In genomic region chr4:83074086-83074704, GRCh38 we compare ENCODE assay signal across 8 cellular contexts. TPM values are rescaled to one million over a fixed set of nuclear protein-coding genes. Genes with fewer than 3 reads are reported as not detected.
DNase-seq lines count a peak whose midpoint lies in the region; ATAC-seq, FAIRE-seq and TF ChIP-seq lines count a peak whose summit lies in the region.

No MANE protein-coding gene starts in this region.

- H3K23me2 ChIP-seq in H1 (ENCODE audit: low read depth, low read length): no peaks in the 10 kb centered on the region

- H2BK5ac ChIP-seq in H1 (ENCODE audit: low read depth, low read length): no peak overlapping the region

- 69% methylated on average over 6 of the region's 10 CpGs; no CpG with 5 or more reads in 1 of the 2 experiments for WGBS in H1 (ENCODE audit: extremely low coverage in 1 of 2, insufficient coverage in 1 of 2, insufficient read length in 1 of 2, insufficient replicate concordance in 2 of 2, low coverage in 1 of 2, low lambda C conversion rate in 2 of 2, missing lambda C conversion rate in 1 of 2), 2 experiments

- no peak overlapping the region for H2BK15ac ChIP-seq in H1 (ENCODE audit: low read length)

- H3K4me1 ChIP-seq in CD4-positive, CD25-positive, alpha-beta regulatory T cell (ENCODE audit: control insufficient read depth, insufficient read depth, low read length, poor library complexity, severe bottlenecking): no peaks in the 10 kb centered on the region
- no peaks in the 10 kb centered on the region for H3K4me1 ChIP-seq in H1 (replicated peaks in 1 of 4; ENCODE audit: control insufficient read depth in 3 of 4, insufficient read depth in 4 of 4, low read length in 3 of 4)

- no peak overlapping the region for H3K9ac ChIP-seq in H1 (replicated peaks in 1 of 4; ENCODE audit: extremely low read depth in 1 of 4, low read depth in 3 of 4, low read length in 3 of 4)

- ATAC-seq in CD4-positive, CD25-positive, alpha-beta regulatory T cell (ENCODE audit: low read depth in 2 of 2): peak; percentile 84 to 97
- peak; percentile 85 for ATAC-seq in GM18858 (IDR thresholded peaks at IDR 0.05; ENCODE audit: unreplicated experiment)
- ATAC-seq in HG03095 (IDR thresholded peaks at IDR 0.05; ENCODE audit: unreplicated experiment): peak; percentile 78

- peak; percentile 53 to 93 (median 86) for DNase-seq in CD4-positive, CD25-positive, alpha-beta regulatory T cell
- peak; percentile 61 for DNase-seq in NCI-H2227 (lab: John Stamatoyannopoulos, UW; ENCODE audit: unreplicated experiment)
- DNase-seq in WERI-Rb-1: peak; percentile 47
- no peak for DNase-seq in H1 (ENCODE audit: low read depth in 1 of 2, low spot score in 2 of 2)
- DNase-seq in mucosa of gallbladder (ENCODE audit: low spot score): peak; percentile 41
- DNase-seq in type B pancreatic cell (ENCODE audit: extremely low spot score, unreplicated experiment): no peak

- peaks cover 37% of the 10 kb centered on the region for H3K36me3 Mint-ChIP-seq in CD4-positive, CD25-positive, alpha-beta regulatory T cell
- H3K36me3 Mint-ChIP-seq in type B pancreatic cell: peaks cover 23% of the 10 kb centered on the region

- no peak overlapping the region for H3K18ac ChIP-seq in H1 (ENCODE audit: extremely low read depth, low read length)

- POLR2A ChIA-PET in H1 (lab: Charles Lee; ENCODE audit: partially characterized antibody): interaction anchor here (0.7 kb wide), 1 partner anchor 46 kb away, joined by 3 read pairs; no protein-coding TSS in a partner anchor

- no peak overlapping the region for H2AK5ac ChIP-seq in H1 (ENCODE audit: low read depth, low read length)

- TF ChIP-seq CTCF in WERI-Rb-1 (IDR thresholded peaks at IDR 0.05; ENCODE audit: low read depth, low read length): peak; percentile 66
- peak in 2 of 3 experiments; percentile 62 to 71; a peak in 3 of 4 replicates for TF ChIP-seq CTCF in H1 (IDR thresholded peaks at IDR 0.05; ENCODE audit: control extremely low read depth in 1 of 3, insufficient read depth in 1 of 3, low read depth in 1 of 3, low read length in 3 of 3)
- peak; percentile 88 for TF ChIP-seq CTCF in type B pancreatic cell (conservative IDR thresholded peaks at IDR 0.05)

- no peak overlapping the region for H4K5ac ChIP-seq in H1 (ENCODE audit: insufficient read length, low read depth, low read length)

- peak; percentile 71 to 76 for TF ChIP-seq RAD21 in H1 (IDR thresholded peaks at IDR 0.05 in 1 of 2, conservative IDR thresholded peaks at IDR 0.05 in 1 of 2; ENCODE audit: low read depth in 2 of 2, low read length in 2 of 2)

- no peaks in the 10 kb centered on the region for H3K27me3 ChIP-seq in CD4-positive, CD25-positive, alpha-beta regulatory T cell (ENCODE audit: control insufficient read depth, insufficient read depth, low read length)
- H3K27me3 ChIP-seq in WERI-Rb-1 (ENCODE audit: insufficient read depth, low read depth, severe bottlenecking): no peaks in the 10 kb centered on the region
- no peaks in the 10 kb centered on the region for H3K27me3 ChIP-seq in H1 (replicated peaks in 1 of 4; ENCODE audit: control insufficient read depth in 3 of 4, extremely low read depth in 1 of 4, insufficient read depth in 3 of 4, low read length in 3 of 4)

- H3K36me3 ChIP-seq in CD4-positive, CD25-positive, alpha-beta regulatory T cell (ENCODE audit: control insufficient read depth, insufficient read depth, low read length): peaks cover 27% of the 10 kb centered on the region
- H3K36me3 ChIP-seq in WERI-Rb-1 (peaks cover 35% of the 10 kb centered on the region), H1 (ENCODE audit: control insufficient read depth in 2 of 4, insufficient read depth in 4 of 4, low read length in 3 of 4) (peaks cover 0 to 7% (median 5%) of the 10 kb centered on the region in 4 experiments; a peak in 7 of 8 replicates)

- peak overlapping the region in 3 of 4 donors; percentile 7 to 72 (median 63) for H3K4me3 Mint-ChIP-seq in CD4-positive, CD25-positive, alpha-beta regulatory T cell
- no peak overlapping the region for H3K4me3 Mint-ChIP-seq in type B pancreatic cell

- no peak overlapping the region for H3K27ac ChIP-seq in CD4-positive, CD25-positive, alpha-beta regulatory T cell (ENCODE audit: insufficient read depth, low read length, poor library complexity, severe bottlenecking)
- no peak overlapping the region for H3K27ac ChIP-seq in WERI-Rb-1
- H3K27ac ChIP-seq in H1 (ENCODE audit: low read depth, low read length): no peak overlapping the region

- peaks cover 0 to 2% (median 0%) of the 10 kb centered on the region in 7 donors for H3K9me3 Mint-ChIP-seq in CD4-positive, CD25-positive, alpha-beta regulatory T cell
- peaks cover 4% of the 10 kb centered on the region for H3K9me3 Mint-ChIP-seq in type B pancreatic cell

- H3K79me2 ChIP-seq in H1 (ENCODE audit: control insufficient read depth in 1 of 2, insufficient read depth in 2 of 2, low read length in 2 of 2): no peaks in the 10 kb centered on the region

- no peak overlapping the region for H2BK20ac ChIP-seq in H1 (ENCODE audit: low read length)

- H3K27me3 Mint-ChIP-seq in CD4-positive, CD25-positive, alpha-beta regulatory T cell: no peaks in the 10 kb centered on the region
- H3K27me3 Mint-ChIP-seq in type B pancreatic cell: no peaks in the 10 kb centered on the region

- H4K20me1 ChIP-seq in H1 (replicated peaks in 1 of 2; ENCODE audit: control insufficient read depth in 1 of 2, insufficient read depth in 2 of 2, low read length in 2 of 2): no peaks in the 10 kb centered on the region

- H3K4me2 ChIP-seq in H1 (ENCODE audit: insufficient read depth in 1 of 2, low read depth in 2 of 2, low read length in 2 of 2): no peak overlapping the region

- no peak overlapping the region for H3K56ac ChIP-seq in H1 (replicated peaks; ENCODE audit: insufficient read length, low read depth, low read length)

- no peak overlapping the region for H4K8ac ChIP-seq in H1 (ENCODE audit: extremely low read depth, insufficient read depth, low read length)

- no peaks in the 10 kb centered on the region for H3K79me1 ChIP-seq in H1 (ENCODE audit: low read depth, low read length)

- peak overlapping the region; percentile 72 for H3K4me3 ChIP-seq in CD4-positive, CD25-positive, alpha-beta regulatory T cell (ENCODE audit: low read depth, low read length)
- H3K4me3 ChIP-seq in WERI-Rb-1 (ENCODE audit: low read depth, low read length) (no peak overlapping the region), H1 (ENCODE audit: extremely low read depth in 1 of 4, insufficient read depth in 2 of 4, low read depth in 3 of 4, low read length in 4 of 4) (no peak overlapping the region)

- no peak for TF ChIP-seq EP300 in H1 (IDR thresholded peaks at IDR 0.05; ENCODE audit: borderline replicate concordance in 1 of 2, low read depth in 2 of 2, low read length in 2 of 2)

- H3K27ac Mint-ChIP-seq in CD4-positive, CD25-positive, alpha-beta regulatory T cell: peak overlapping the region in 1 of 3 donors; percentile 39
- H3K27ac Mint-ChIP-seq in type B pancreatic cell: no peak overlapping the region

- H3K9me3 ChIP-seq in CD4-positive, CD25-positive, alpha-beta regulatory T cell (ENCODE audit: control insufficient read depth in 2 of 2, low read length in 2 of 2): no peaks in the 10 kb centered on the region
- H3K9me3 ChIP-seq in WERI-Rb-1 (ENCODE audit: severe bottlenecking) (no peaks in the 10 kb centered on the region), H1 (ENCODE audit: insufficient read depth in 2 of 2, low read depth in 1 of 2, low read length in 1 of 2) (no peaks in the 10 kb centered on the region)

- H2AFZ ChIP-seq in H1 (ENCODE audit: low read length): no peak overlapping the region

- H2BK120ac ChIP-seq in H1 (replicated peaks; ENCODE audit: low read depth, low read length): no peak overlapping the region

- no peak overlapping the region for H3K14ac ChIP-seq in H1 (ENCODE audit: insufficient read length)

- no peak for TF ChIP-seq POLR2A in H1 (IDR thresholded peaks at IDR 0.05; ENCODE audit: control extremely low read depth in 1 of 2, low read depth in 2 of 2, low read length in 2 of 2)

- no peak overlapping the region for H4K91ac ChIP-seq in H1 (replicated peaks; ENCODE audit: insufficient read length, low read length)

- no peak overlapping the region for H3K23ac ChIP-seq in H1 (ENCODE audit: insufficient read length)

- CTCF ChIA-PET in H1 (lab: Charles Lee; ENCODE audit: partially characterized antibody): interaction anchor here (0.6 to 3.8 kb wide), 31 partner anchors 9 to 1608 kb away, joined by 3 to 37 read pairs (median 4); partner anchors contain the start of gene COPS4

- peak; percentile 39 for FAIRE-seq in H1 (lab: Jason Lieb, UNC)

- no peak overlapping the region for H3K4ac ChIP-seq in H1 (replicated peaks; ENCODE audit: insufficient read length, low read depth, low read length)

- peaks cover 5 to 14% (median 8%) of the 10 kb centered on the region in 4 donors for H3K4me1 Mint-ChIP-seq in CD4-positive, CD25-positive, alpha-beta regulatory T cell
- H3K4me1 Mint-ChIP-seq in type B pancreatic cell (ENCODE audit: unreplicated experiment): peaks cover 5% of the 10 kb centered on the region

- H2BK12ac ChIP-seq in H1 (ENCODE audit: low read depth, low read length): no peak overlapping the region

RNA-seq across cellular contexts. Expression of gene COPS4, which starts 39.2 kb away (rescaled TPM):
- 25.3 TPM for total RNA-seq in CD4-positive, CD25-positive, alpha-beta regulatory T cell
- polyA plus RNA-seq in CD4-positive, CD25-positive, alpha-beta regulatory T cell: 10 to 100 TPM; 59.1 to 76.8 (median 63.6) TPM
- 28.3 and 32.5 TPM in 2 replicates for total RNA-seq in H1 (2021; fragmentation: NEBNext Ultra II Directional; extraction: Animal tissue kit (Norgen Biotek cat#: 25700))
- 10.7 and 14.9 TPM in 2 replicates for polyA plus RNA-seq in H1 (2011; rRNA removed)
- 23.2 TPM for polyA plus RNA-seq in H1 (2011; cell fraction: cytosol; rRNA removed)
- 22.4 TPM for polyA plus RNA-seq in H1 (2011; cell fraction: nucleus; rRNA removed)
- polyA plus RNA-seq in H1 (2012, experiment 1 of 2): 26.5 to 41.5 TPM (median 33.5 TPM) in 4 replicates
- 6.9 TPM for polyA plus RNA-seq in H1 (2012, experiment 2 of 2)
- polyA plus RNA-seq in H1 (2013, experiment 1 of 2): 26.8 TPM
- polyA plus RNA-seq in H1 (2013, experiment 2 of 2): 26.9 TPM
- polyA minus RNA-seq in H1 (2011; rRNA and poly(A)+ RNA removed): 31.8 and 39.2 TPM in 2 replicates
- polyA minus RNA-seq in H1 (2011; cell fraction: cytosol; rRNA and poly(A)+ RNA removed): 11.7 TPM
- 14.8 TPM for polyA minus RNA-seq in H1 (2011; cell fraction: nucleus; rRNA and poly(A)+ RNA removed)
- 31.5 TPM for total RNA-seq in mucosa of gallbladder
- 26.0 and 34.4 TPM in 2 replicates for total RNA-seq in type B pancreatic cell (ENCODE audit: low replicate concordance)

RNA-seq across cellular contexts. Expression of gene PLAC8, which starts 40.3 kb away (rescaled TPM):
- 70.0 TPM for total RNA-seq in CD4-positive, CD25-positive, alpha-beta regulatory T cell
- 100 to 1,000 TPM; 128 to 236 (median 189) TPM for polyA plus RNA-seq in CD4-positive, CD25-positive, alpha-beta regulatory T cell
- 0.80 and 1.1 TPM in 2 replicates for total RNA-seq in H1 (2021; fragmentation: NEBNext Ultra II Directional; extraction: Animal tissue kit (Norgen Biotek cat#: 25700))
- polyA plus RNA-seq in H1 (2011; rRNA removed): 0.98 and 1.7 TPM in 2 replicates
- polyA plus RNA-seq in H1 (2011; cell fraction: cytosol; rRNA removed): 1.2 TPM
- 0.31 TPM for polyA plus RNA-seq in H1 (2011; cell fraction: nucleus; rRNA removed)
- 0.62 to 0.93 TPM (median 0.78 TPM) in 3 of 4 replicates, not detected in the other for polyA plus RNA-seq in H1 (2012, experiment 1 of 2)
- polyA plus RNA-seq in H1 (2012, experiment 2 of 2): 0.75 TPM
- 0.71 TPM for polyA plus RNA-seq in H1 (2013, experiment 1 of 2)
- polyA plus RNA-seq in H1 (2013, experiment 2 of 2): 0.59 TPM
- polyA minus RNA-seq in H1 (2011; rRNA and poly(A)+ RNA removed): 0.95 and 1.6 TPM in 2 replicates
- polyA minus RNA-seq in H1 (2011; cell fraction: cytosol; rRNA and poly(A)+ RNA removed): not detected
- polyA minus RNA-seq in H1 (2011; cell fraction: nucleus; rRNA and poly(A)+ RNA removed): 0.90 TPM
- 8.2 TPM for total RNA-seq in mucosa of gallbladder
- 38.4 and 60.9 TPM in 2 replicates for total RNA-seq in type B pancreatic cell (ENCODE audit: low replicate concordance)

Comparison
In these comparisons a context has a peak if more than half of its experiments do, and no peak if none do; other contexts are left out.
1. DNase-seq: peak in CD4-positive, CD25-positive, alpha-beta regulatory T cell (3 of 3), NCI-H2227 (single experiment), WERI-Rb-1 (single experiment) and mucosa of gallbladder (single experiment); none in H1 (0 of 2) and type B pancreatic cell (single experiment).
2. Peak in every context shown above with its lines, with median percentiles within 50 percentile points of each other: ATAC-seq and CTCF ChIP-seq.